In the genomic region with DNA sequence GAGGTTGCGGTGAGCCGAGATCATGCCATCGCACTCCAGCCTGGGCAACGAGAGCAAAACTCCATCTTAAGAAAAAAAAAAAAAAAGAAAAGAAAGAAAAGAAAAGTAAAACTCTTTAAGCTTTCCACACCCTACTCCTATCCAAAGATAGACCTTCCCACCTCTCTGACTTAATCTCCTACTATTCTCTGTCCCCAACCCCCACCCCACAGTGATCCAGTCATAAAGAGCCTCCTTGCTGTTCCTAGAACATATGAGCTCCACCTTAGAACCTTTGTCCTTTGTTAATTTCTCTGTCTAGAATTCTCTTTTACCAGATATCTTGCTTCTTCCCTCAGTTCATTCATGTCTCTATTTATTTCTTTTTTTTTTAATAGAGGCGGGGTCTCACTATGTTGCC, we compare ENCODE assay signal across 5 cellular contexts.
"Had no signal": no experiment of that assay in that cellular context is flagged by ENCODE, and none has a peak within 500 bp of the region (broad histone marks: within the 10 kb centered on the region; RNA-seq: fewer than 3 reads in every experiment).

No MANE protein-coding gene starts in this region.

- H3K4me1 Mint-ChIP-seq: GM23338, H9 had no signal

- H3K27ac Mint-ChIP-seq: GM23338, H9, IgD-negative memory B cell had no signal

- H3K4me3 ChIP-seq: GM23338 had no signal

- DNase-seq: H9, HCEC 1CT, KBM-7 had no signal

- ATAC-seq: GM23338 had no signal

- H3K9me3 Mint-ChIP-seq: GM23338 had no signal

- H3K36me3 Mint-ChIP-seq: IgD-negative memory B cell had no signal

- H3K4me3 Mint-ChIP-seq: GM23338, H9, IgD-negative memory B cell had no signal
